In genomic region chr10:114708717-114709352, GRCh38 we compare ENCODE assay signal across 9 cellular contexts. TPM values are rescaled to one million over a fixed set of nuclear protein-coding genes. Genes with fewer than 3 reads are reported as not detected.
A peak's percentile ranks its signal among the peaks of the same experiment; 100 is the strongest.
DNase-seq lines count a peak whose midpoint lies in the region; ATAC-seq and TF ChIP-seq lines count a peak whose summit lies in the region.
"Had no signal": no experiment of that assay in that cellular context is flagged by ENCODE, and none has a peak within 500 bp of the region (broad histone marks: within the 10 kb centered on the region; RNA-seq: fewer than 3 reads in every experiment).

No MANE protein-coding gene starts in this region.

- H3K36me3 ChIP-seq in left ventricle myocardium inferior (no peaks in the 10 kb centered on the region), uterus (no peaks in the 10 kb centered on the region)

- DNase-seq in left ventricle myocardium inferior (no peak), Right ventricle myocardium inferior (ENCODE audit: missing footprints) (no peak), fibroblast of pulmonary artery (ENCODE audit: low read depth) (peak; percentile 71), uterus (no peak), sciatic nerve (ENCODE audit: low spot score) (no peak)
- DNase-seq in activated CD4-positive, alpha-beta T cell treated with anti-CD3 and anti-CD28 coated beads, Interleukin-2, amount 50 U/mL, for 4 hours: no peak
- no peak for DNase-seq in stimulated activated CD4-positive, alpha-beta T cell treated with anti-CD3 and anti-CD28 coated beads, Interleukin-2, amount 100 ng/mL, for 48 hours
- DNase-seq: foreskin melanocyte had no signal

- ATAC-seq in Right ventricle myocardium inferior (no peak), SK-N-SH treated with all-trans-retinoic acid at 6 μM for 48 hours (peak; percentile 87), sciatic nerve (no peak)

- TF ChIP-seq POLR2A in uterus (IDR thresholded peaks at IDR 0.05): no peak

- H3K27ac ChIP-seq in left ventricle myocardium inferior (replicated peaks) (peak overlapping the region; percentile 91), uterus (peak overlapping the region; percentile 55 to 76)

- H3K9me3 ChIP-seq in left ventricle myocardium inferior (replicated peaks): no peaks in the 10 kb centered on the region
- H3K9me3 ChIP-seq in uterus: no peaks in the 10 kb centered on the region

- peaks cover 97% of the 10 kb centered on the region for H3K4me1 ChIP-seq in left ventricle myocardium inferior
- H3K4me1 ChIP-seq in uterus: peaks cover 0 to 4% of the 10 kb centered on the region in 2 donors

- no peaks in the 10 kb centered on the region for H3K27me3 ChIP-seq in left ventricle myocardium inferior (ENCODE audit: low read depth)
- H3K27me3 ChIP-seq in uterus: no peaks in the 10 kb centered on the region

- TF ChIP-seq CTCF in left ventricle myocardium inferior (IDR thresholded peaks at IDR 0.05; ENCODE audit: borderline replicate concordance) (no peak), fibroblast of pulmonary artery (IDR thresholded peaks at IDR 0.05; ENCODE audit: low read length, missing control alignments) (no peak), uterus (IDR thresholded peaks at IDR 0.05) (no peak)

- no peak overlapping the region for H3K4me3 ChIP-seq in left ventricle myocardium inferior
- no peak overlapping the region for H3K4me3 ChIP-seq in fibroblast of pulmonary artery (replicated peaks; ENCODE audit: low read depth, low read length)
- H3K4me3 ChIP-seq in uterus: no peak overlapping the region

- intact Hi-C loops in left ventricle myocardium inferior (cut with micrococcal nuclease): loop anchor here (10.0 kb wide), 1 partner anchor 234 kb away; no protein-coding TSS in a partner anchor
- intact Hi-C loops in Right ventricle myocardium inferior (cut with DNase I): no loop called here
- intact Hi-C loops in uterus (cut with DNase I; ENCODE audit: low total_unique reads): no loop called here
- intact Hi-C loops in sciatic nerve (cut with DNase I): no loop called here

TF ChIP-seq in SK-N-SH treated with all-trans-retinoic acid at 6 μM for 48 hours, 23 proteins besides CTCF, POLR2A, EP300 and RAD21:
- TF ChIP-seq CSRNP3 (CRISPR knock-in tag; IDR thresholded peaks at IDR 0.05) (no peak), ISL1 (CRISPR knock-in tag; IDR thresholded peaks at IDR 0.05) (no peak), SNAI2 (CRISPR knock-in tag; IDR thresholded peaks at IDR 0.05) (no peak)
TF ChIP-seq in SK-N-SH treated with all-trans-retinoic acid at 6 μM for 48 hours: peak in this region for 0.

RNA-seq across cellular contexts. Expression of gene ABLIM1, which starts 50.8 kb away (rescaled TPM):
- total RNA-seq in left ventricle myocardium inferior (674 TPM), Right ventricle myocardium inferior (730 TPM), uterus (100 to 1,000 TPM in 2 of 4 donors, 10 to 100 TPM in 2; 41.2 to 128 (median 97.3) TPM), sciatic nerve (140 TPM)
